ENCODE assay signal across 9 cellular contexts in genomic region chr12:120224304-120225199, GRCh38. TPM values are rescaled to one million over a fixed set of nuclear protein-coding genes. Genes with fewer than 3 reads are reported as not detected.
DNase-seq lines count a peak whose midpoint lies in the region; ATAC-seq, FAIRE-seq and TF ChIP-seq lines count a peak whose summit lies in the region.
"Had no signal": no experiment of that assay in that cellular context is flagged by ENCODE, and none has a peak within 500 bp of the region (broad histone marks: within the 10 kb centered on the region; RNA-seq: fewer than 3 reads in every experiment).

No MANE protein-coding gene starts in this region.

- peak overlapping the region; percentile 50 for H3K27ac ChIP-seq in GM23248
- peak overlapping the region; percentile 56 for H3K27ac ChIP-seq in foreskin keratinocyte
- peak overlapping the region; percentile 67 to 99 (median 98) for H3K27ac ChIP-seq in gastrocnemius medialis

- WGBS in GM23248 (ENCODE audit: low coverage in 1 of 2, low lambda C conversion rate in 2 of 2, missing lambda C conversion rate in 2 of 2), 2 experiments = 54 to 67% methylated on average over 18 to 25 of the region's 25 CpGs

- in situ Hi-C loops in GM23248 (cut with MboI) = loop anchor here (10.0 kb wide), 1 partner anchor 50 kb away; no protein-coding TSS in a partner anchor
- in situ Hi-C loops in gastrocnemius medialis (cut with MboI; ENCODE audit: low sequenced_read_pairs in 4 of 4) = loop anchor here (5.0 kb wide), 2 partner anchors 38 to 43 kb away; partner anchors contain the start of gene PXN (in 2 of the 4)

- ATAC-seq in foreskin keratinocyte = peak; percentile 57
- no peak for ATAC-seq in gastrocnemius medialis
- ATAC-seq in GM18511 (IDR thresholded peaks at IDR 0.05; ENCODE audit: unreplicated experiment) = no peak

- no peak overlapping the region for H3K4me2 ChIP-seq in GM23248 (ENCODE audit: unreplicated experiment)

- no peaks in the 10 kb centered on the region for H3K9me3 ChIP-seq in GM23248 (ENCODE audit: low read depth)
- H3K9me3 ChIP-seq in gastrocnemius medialis = no peaks in the 10 kb centered on the region

- intact Hi-C loops in gastrocnemius medialis (cut with DNase I; ENCODE audit: low total_unique reads) = no loop called here

- TF ChIP-seq POLR2A in gastrocnemius medialis (IDR thresholded peaks at IDR 0.05) = no peak

- no peaks in the 10 kb centered on the region for H3K9me2 ChIP-seq in GM23248 (ENCODE audit: insufficient read depth)

- no peak for FAIRE-seq in HTR-8/SVneo (lab: Jason Lieb, UNC)
- FAIRE-seq: bronchial epithelial cell had no signal

- H3K9ac ChIP-seq in GM23248 = peak overlapping the region; percentile 31; the same call in 1 of the 2 replicates

- TF ChIP-seq CTCF in foreskin keratinocyte (conservative IDR thresholded peaks at IDR 0.05) = no peak
- no peak for TF ChIP-seq CTCF in gastrocnemius medialis (IDR thresholded peaks at IDR 0.05 in 4 of 5, conservative IDR thresholded peaks at IDR 0.05 in 1 of 5)

- DNase-seq in GM23248 = peak; percentile 46
- peak; percentile 77 for DNase-seq in NCI-H510A treated with DMSO at 0.1 percent for 48 hours (lab: John Stamatoyannopoulos, UW)
- peak; percentile 22 to 59 for DNase-seq in foreskin keratinocyte
- DNase-seq in gastrocnemius medialis = no peak
- DNase-seq in stimulated activated CD4-positive, alpha-beta T cell treated with anti-CD3 and anti-CD28 coated beads, Interleukin-2, amount 100 ng/mL, for 24 hours = no peak
- DNase-seq in HTR-8/SVneo (ENCODE audit: insufficient read length, low spot score) = no peak
- DNase-seq in stimulated activated CD4-positive, alpha-beta T cell treated with anti-CD3 and anti-CD28 coated beads, Interleukin-4, amount 100 ng/mL, for 24 hours = no peak

- peaks cover 19% of the 10 kb centered on the region; the same call in 1 of the 2 replicates for H3K36me3 ChIP-seq in GM23248 (ENCODE audit: low read depth)
- peaks cover 2 to 46% of the 10 kb centered on the region in 2 donors for H3K36me3 ChIP-seq in gastrocnemius medialis

- no peaks in the 10 kb centered on the region for H4K20me1 ChIP-seq in GM23248 (ENCODE audit: insufficient read depth)

- no peak overlapping the region for H2AFZ ChIP-seq in GM23248

- peaks cover 100% of the 10 kb centered on the region for H3K79me2 ChIP-seq in GM23248 (ENCODE audit: insufficient read depth)

- peaks cover 37% of the 10 kb centered on the region for H3F3A ChIP-seq in GM23248 (ENCODE audit: insufficient read depth)

- H3K4me3 ChIP-seq in GM23248 = no peak overlapping the region
- no peak overlapping the region for H3K4me3 ChIP-seq in gastrocnemius medialis

- H3K4me1 ChIP-seq in GM23248 (ENCODE audit: insufficient read depth) (peaks cover 26% of the 10 kb centered on the region), foreskin keratinocyte (peaks cover 41% of the 10 kb centered on the region), gastrocnemius medialis (peaks cover 42 to 47% of the 10 kb centered on the region in 2 donors)

- no peaks in the 10 kb centered on the region for H3K27me3 ChIP-seq in GM23248 (replicated peaks; ENCODE audit: insufficient read depth)
- H3K27me3 ChIP-seq in foreskin keratinocyte = no peaks in the 10 kb centered on the region
- H3K27me3 ChIP-seq in gastrocnemius medialis = no peaks in the 10 kb centered on the region

RNA-seq across cellular contexts. Expression of gene RPLP0, which starts 23.6 kb away (rescaled TPM):
- 4,120 and 4,786 TPM in 2 replicates for total RNA-seq in GM23248 (2014; rRNA removed; shearing (Covaris generic))
- 1,272 and 1,276 TPM in 2 replicates for polyA plus RNA-seq in GM23248 (2016; fragmentation: Nextera tagmentation; extraction: Ambion mirVana)
- 2,803 and 2,913 TPM in 2 replicates for total RNA-seq in foreskin keratinocyte
- polyA plus RNA-seq in foreskin keratinocyte = 3,568 and 3,655 TPM in 2 replicates
- 1,000 to 10,000 TPM; 2,008 to 3,982 (median 3,189) TPM for total RNA-seq in gastrocnemius medialis

RNA-seq across cellular contexts. Expression of gene GCN1, which starts 30.0 kb away (rescaled TPM):
- total RNA-seq in GM23248 (2014; rRNA removed; shearing (Covaris generic)) = 74.8 and 79.7 TPM in 2 replicates
- polyA plus RNA-seq in GM23248 (2016; fragmentation: Nextera tagmentation; extraction: Ambion mirVana) (24.2 and 24.5 TPM in 2 replicates), foreskin keratinocyte (24.7 and 28.1 TPM in 2 replicates)
- total RNA-seq in foreskin keratinocyte (80.8 and 84.6 TPM in 2 replicates), gastrocnemius medialis (10 to 100 TPM; 58.2 to 99.7 (median 87.4) TPM)

RNA-seq across cellular contexts. Expression of gene PXN, which starts 41.0 kb away (rescaled TPM):
- 63.7 and 87.2 TPM in 2 replicates for total RNA-seq in GM23248 (2014; rRNA removed; shearing (Covaris generic))
- polyA plus RNA-seq in GM23248 (2016; fragmentation: Nextera tagmentation; extraction: Ambion mirVana) = 134 and 135 TPM in 2 replicates
- total RNA-seq in foreskin keratinocyte = 265 and 321 TPM in 2 replicates
- polyA plus RNA-seq in foreskin keratinocyte = 219 and 239 TPM in 2 replicates
- 100 to 1,000 TPM in 1 of 4 donors, 10 to 100 TPM in 3; 48.8 to 102 (median 77.9) TPM for total RNA-seq in gastrocnemius medialis

Comparison
In these comparisons a context has a peak if more than half of its experiments do, and no peak if none do; other contexts are left out.
1. DNase-seq: peak in GM23248 (single experiment), NCI-H510A treated with DMSO at 0.1 percent for 48 hours (single experiment) and foreskin keratinocyte (2 of 2); none in gastrocnemius medialis (0 of 2), stimulated activated CD4-positive, alpha-beta T cell treated with anti-CD3 and anti-CD28 coated beads, Interleukin-2, amount 100 ng/mL, for 24 hours (0 of 2), HTR-8/SVneo (single experiment) and stimulated activated CD4-positive, alpha-beta T cell treated with anti-CD3 and anti-CD28 coated beads, Interleukin-4, amount 100 ng/mL, for 24 hours (single experiment).
2. Peak in every context shown above with its lines, with median percentiles within 50 percentile points of each other: H3K27ac ChIP-seq.